1 cellular context compared by ENCODE assay signal in the genomic region with DNA sequence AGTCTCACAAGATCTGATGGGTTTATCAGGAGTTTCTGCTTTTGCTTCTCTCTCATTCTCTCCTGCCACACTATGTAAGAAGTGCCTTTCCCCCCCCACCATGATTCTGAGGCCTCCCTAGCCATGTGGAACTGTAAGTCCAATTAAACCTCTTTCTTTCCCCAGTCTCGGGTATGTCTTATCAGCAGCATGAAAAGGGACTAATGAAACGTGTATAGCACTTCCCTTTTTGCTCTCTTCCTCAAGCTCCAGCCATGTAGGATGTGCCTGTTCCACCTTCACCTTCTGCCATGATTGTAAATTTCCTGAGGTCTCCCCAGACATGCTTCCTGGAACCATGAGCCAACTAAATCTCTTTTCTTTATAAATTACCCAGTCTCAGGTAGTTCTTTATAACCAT.
TF ChIP-seq lines count a peak whose summit lies in the region.

No MANE protein-coding gene starts in this region.

TF ChIP-seq in GM23338, 12 proteins besides CTCF, POLR2A, EP300 and RAD21 (continued from another document):
- TF ChIP-seq, protein P1, sequence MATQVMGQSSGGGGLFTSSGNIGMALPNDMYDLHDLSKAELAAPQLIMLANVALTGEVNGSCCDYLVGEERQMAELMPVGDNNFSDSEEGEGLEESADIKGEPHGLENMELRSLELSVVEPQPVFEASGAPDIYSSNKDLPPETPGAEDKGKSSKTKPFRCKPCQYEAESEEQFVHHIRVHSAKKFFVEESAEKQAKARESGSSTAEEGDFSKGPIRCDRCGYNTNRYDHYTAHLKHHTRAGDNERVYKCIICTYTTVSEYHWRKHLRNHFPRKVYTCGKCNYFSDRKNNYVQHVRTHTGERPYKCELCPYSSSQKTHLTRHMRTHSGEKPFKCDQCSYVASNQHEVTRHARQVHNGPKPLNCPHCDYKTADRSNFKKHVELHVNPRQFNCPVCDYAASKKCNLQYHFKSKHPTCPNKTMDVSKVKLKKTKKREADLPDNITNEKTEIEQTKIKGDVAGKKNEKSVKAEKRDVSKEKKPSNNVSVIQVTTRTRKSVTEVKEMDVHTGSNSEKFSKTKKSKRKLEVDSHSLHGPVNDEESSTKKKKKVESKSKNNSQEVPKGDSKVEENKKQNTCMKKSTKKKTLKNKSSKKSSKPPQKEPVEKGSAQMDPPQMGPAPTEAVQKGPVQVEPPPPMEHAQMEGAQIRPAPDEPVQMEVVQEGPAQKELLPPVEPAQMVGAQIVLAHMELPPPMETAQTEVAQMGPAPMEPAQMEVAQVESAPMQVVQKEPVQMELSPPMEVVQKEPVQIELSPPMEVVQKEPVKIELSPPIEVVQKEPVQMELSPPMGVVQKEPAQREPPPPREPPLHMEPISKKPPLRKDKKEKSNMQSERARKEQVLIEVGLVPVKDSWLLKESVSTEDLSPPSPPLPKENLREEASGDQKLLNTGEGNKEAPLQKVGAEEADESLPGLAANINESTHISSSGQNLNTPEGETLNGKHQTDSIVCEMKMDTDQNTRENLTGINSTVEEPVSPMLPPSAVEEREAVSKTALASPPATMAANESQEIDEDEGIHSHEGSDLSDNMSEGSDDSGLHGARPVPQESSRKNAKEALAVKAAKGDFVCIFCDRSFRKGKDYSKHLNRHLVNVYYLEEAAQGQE (IDR thresholded peaks at IDR 0.05; ENCODE audit: unreplicated experiment), result no peak
- TF ChIP-seq ZNF331 (CRISPR knock-in tag; IDR thresholded peaks at IDR 0.05; ENCODE audit: low read depth) (no peak), JUNB (IDR thresholded peaks at IDR 0.05; ENCODE audit: unreplicated experiment) (no peak), STAT1 (IDR thresholded peaks at IDR 0.05; ENCODE audit: unreplicated experiment) (no peak), ZNF114 (CRISPR knock-in tag; IDR thresholded peaks at IDR 0.05) (no peak), EZH2 (IDR thresholded peaks at IDR 0.05; ENCODE audit: low read depth, unreplicated experiment) (no peak)
- TF ChIP-seq, protein P2, sequence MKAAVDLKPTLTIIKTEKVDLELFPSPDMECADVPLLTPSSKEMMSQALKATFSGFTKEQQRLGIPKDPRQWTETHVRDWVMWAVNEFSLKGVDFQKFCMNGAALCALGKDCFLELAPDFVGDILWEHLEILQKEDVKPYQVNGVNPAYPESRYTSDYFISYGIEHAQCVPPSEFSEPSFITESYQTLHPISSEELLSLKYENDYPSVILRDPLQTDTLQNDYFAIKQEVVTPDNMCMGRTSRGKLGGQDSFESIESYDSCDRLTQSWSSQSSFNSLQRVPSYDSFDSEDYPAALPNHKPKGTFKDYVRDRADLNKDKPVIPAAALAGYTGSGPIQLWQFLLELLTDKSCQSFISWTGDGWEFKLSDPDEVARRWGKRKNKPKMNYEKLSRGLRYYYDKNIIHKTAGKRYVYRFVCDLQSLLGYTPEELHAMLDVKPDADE (IDR thresholded peaks at IDR 0.05), result no peak
